In genomic region chr19:50312967-50313811, GRCh38 we compare ENCODE assay signal across 3 cellular contexts.
TF ChIP-seq lines count a peak whose summit lies in the region.

No MANE protein-coding gene starts in this region.

TF ChIP-seq in A549, 52 proteins besides CTCF, POLR2A, EP300 and RAD21:
- TF ChIP-seq FOXS1 (CRISPR knock-in tag; IDR thresholded peaks at IDR 0.05), result no peak
TF ChIP-seq in A549: peak in this region for 0.

TF ChIP-seq in GM23338, 12 proteins besides CTCF, POLR2A, EP300 and RAD21:
- TF ChIP-seq JUNB (IDR thresholded peaks at IDR 0.05; ENCODE audit: unreplicated experiment) (no peak), POLR2AphosphoS5 (IDR thresholded peaks at IDR 0.05; ENCODE audit: low read depth) (no peak; the same call in 1 of the 2 replicates), ZNF331 (CRISPR knock-in tag; IDR thresholded peaks at IDR 0.05; ENCODE audit: low read depth) (no peak), ETS1 (IDR thresholded peaks at IDR 0.05) (no peak), ZNF114 (CRISPR knock-in tag; IDR thresholded peaks at IDR 0.05) (no peak), NANOG (IDR thresholded peaks at IDR 0.05; ENCODE audit: borderline replicate concordance) (no peak), CREB1 (CRISPR knock-in tag; IDR thresholded peaks at IDR 0.05; ENCODE audit: low read depth) (no peak), STAT1 (IDR thresholded peaks at IDR 0.05; ENCODE audit: unreplicated experiment) (no peak), EZH2phosphoT487 (IDR thresholded peaks at IDR 0.05; ENCODE audit: unreplicated experiment) (no peak), ZNF462 (CRISPR knock-in tag; IDR thresholded peaks at IDR 0.05) (no peak), EZH2 (IDR thresholded peaks at IDR 0.05; ENCODE audit: low read depth, unreplicated experiment) (no peak)
- TF ChIP-seq, protein P1, sequence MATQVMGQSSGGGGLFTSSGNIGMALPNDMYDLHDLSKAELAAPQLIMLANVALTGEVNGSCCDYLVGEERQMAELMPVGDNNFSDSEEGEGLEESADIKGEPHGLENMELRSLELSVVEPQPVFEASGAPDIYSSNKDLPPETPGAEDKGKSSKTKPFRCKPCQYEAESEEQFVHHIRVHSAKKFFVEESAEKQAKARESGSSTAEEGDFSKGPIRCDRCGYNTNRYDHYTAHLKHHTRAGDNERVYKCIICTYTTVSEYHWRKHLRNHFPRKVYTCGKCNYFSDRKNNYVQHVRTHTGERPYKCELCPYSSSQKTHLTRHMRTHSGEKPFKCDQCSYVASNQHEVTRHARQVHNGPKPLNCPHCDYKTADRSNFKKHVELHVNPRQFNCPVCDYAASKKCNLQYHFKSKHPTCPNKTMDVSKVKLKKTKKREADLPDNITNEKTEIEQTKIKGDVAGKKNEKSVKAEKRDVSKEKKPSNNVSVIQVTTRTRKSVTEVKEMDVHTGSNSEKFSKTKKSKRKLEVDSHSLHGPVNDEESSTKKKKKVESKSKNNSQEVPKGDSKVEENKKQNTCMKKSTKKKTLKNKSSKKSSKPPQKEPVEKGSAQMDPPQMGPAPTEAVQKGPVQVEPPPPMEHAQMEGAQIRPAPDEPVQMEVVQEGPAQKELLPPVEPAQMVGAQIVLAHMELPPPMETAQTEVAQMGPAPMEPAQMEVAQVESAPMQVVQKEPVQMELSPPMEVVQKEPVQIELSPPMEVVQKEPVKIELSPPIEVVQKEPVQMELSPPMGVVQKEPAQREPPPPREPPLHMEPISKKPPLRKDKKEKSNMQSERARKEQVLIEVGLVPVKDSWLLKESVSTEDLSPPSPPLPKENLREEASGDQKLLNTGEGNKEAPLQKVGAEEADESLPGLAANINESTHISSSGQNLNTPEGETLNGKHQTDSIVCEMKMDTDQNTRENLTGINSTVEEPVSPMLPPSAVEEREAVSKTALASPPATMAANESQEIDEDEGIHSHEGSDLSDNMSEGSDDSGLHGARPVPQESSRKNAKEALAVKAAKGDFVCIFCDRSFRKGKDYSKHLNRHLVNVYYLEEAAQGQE (IDR thresholded peaks at IDR 0.05; ENCODE audit: unreplicated experiment), result no peak

TF ChIP-seq in K562, 482 proteins besides CTCF, POLR2A, EP300 and RAD21:
- TF ChIP-seq TAF1 (IDR thresholded peaks at IDR 0.05; ENCODE audit: control insufficient read depth, extremely low read depth, insufficient read depth, low read length, severe bottlenecking), result no peak
- no peak for TF ChIP-seq PHB (CRISPR knock-in tag; IDR thresholded peaks at IDR 0.05)
- TF ChIP-seq SRSF1 (IDR thresholded peaks at IDR 0.05; ENCODE audit: low read depth, low read length), result no peak
- TF ChIP-seq SAFB (IDR thresholded peaks at IDR 0.05; ENCODE audit: borderline replicate concordance, low read depth, low read length), result peak; percentile 59; the same call in 1 of the 2 replicates
- no peak for TF ChIP-seq GATAD2B (IDR thresholded peaks at IDR 0.05; ENCODE audit: borderline replicate concordance)
- TF ChIP-seq KDM5B (IDR thresholded peaks at IDR 0.05; ENCODE audit: insufficient replicate concordance, low read depth, low read length), result peak; percentile 7
- TF ChIP-seq ZNF639 (CRISPR knock-in tag; conservative IDR thresholded peaks at IDR 0.05 in 1 of 2, IDR thresholded peaks at IDR 0.05 in 1 of 2), result no peak
